Comparison of ENCODE assay signal across 8 cellular contexts in the genomic region with DNA sequence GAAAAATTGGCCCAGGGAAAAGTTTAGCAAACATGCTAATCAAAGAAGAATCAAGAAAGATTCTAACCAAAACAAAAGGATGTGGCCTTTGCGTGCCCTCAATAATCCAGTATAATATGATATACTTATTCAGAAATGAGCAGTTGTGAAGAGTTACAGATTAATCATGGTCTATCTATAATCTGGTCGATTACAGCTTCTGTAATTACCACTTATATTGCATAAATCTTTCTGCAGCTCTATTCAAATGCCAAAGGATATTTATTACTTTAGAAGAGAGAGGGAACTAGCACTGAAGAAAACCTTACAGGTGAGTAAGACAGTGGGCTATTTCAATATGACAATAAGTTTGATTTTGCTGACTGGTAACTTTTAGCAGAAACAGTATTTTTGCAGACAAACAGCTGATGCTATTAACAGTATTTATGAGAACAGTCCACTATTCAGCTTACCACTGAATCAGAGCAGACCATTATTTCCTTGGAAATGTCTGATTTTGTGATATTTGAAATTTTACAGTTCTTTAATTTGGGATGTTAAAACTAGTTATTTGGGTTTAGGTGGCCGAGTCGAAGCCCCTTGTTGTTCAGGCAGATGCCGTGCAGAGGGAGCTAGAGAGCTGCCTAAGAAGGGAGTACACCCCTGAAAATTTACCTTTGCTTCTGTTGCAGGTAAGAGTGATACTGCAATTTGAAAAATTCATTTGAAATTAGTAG.
DNase-seq lines count a peak whose midpoint lies in the region; ATAC-seq and TF ChIP-seq lines count a peak whose summit lies in the region.

No MANE protein-coding gene starts in this region.

- no peaks in the 10 kb centered on the region for H3K79me2 ChIP-seq in smooth muscle cell (ENCODE audit: low read depth)

- no peak overlapping the region for H3K27ac ChIP-seq in smooth muscle cell (ENCODE audit: low read depth)

- WGBS in smooth muscle cell (ENCODE audit: low lambda C conversion rate) = 42% methylated on average over 5 of the region's 5 CpGs

- H3K9me3 ChIP-seq in adipocyte (ENCODE audit: control insufficient read depth, low read length) = peaks cover 7% of the 10 kb centered on the region
- no peaks in the 10 kb centered on the region for H3K9me3 ChIP-seq in smooth muscle cell (replicated peaks; ENCODE audit: low read depth)

- peak; percentile 85 for TF ChIP-seq CTCF in smooth muscle cell (IDR thresholded peaks at IDR 0.05; ENCODE audit: borderline replicate concordance, insufficient read depth, poor library complexity, severe bottlenecking)

- H3K36me3 ChIP-seq in adipocyte (ENCODE audit: control insufficient read depth, insufficient read depth, low read length, severe bottlenecking) (no peaks in the 10 kb centered on the region), smooth muscle cell (ENCODE audit: low read depth) (no peaks in the 10 kb centered on the region)

- no peak overlapping the region for H3K4me2 ChIP-seq in smooth muscle cell

- H3K4me3 ChIP-seq in adipocyte (ENCODE audit: low read length) (no peak overlapping the region), smooth muscle cell (no peak overlapping the region)

- no peaks in the 10 kb centered on the region for H4K20me1 ChIP-seq in smooth muscle cell (ENCODE audit: low read depth)

- no peak for ATAC-seq in HG03108 (IDR thresholded peaks at IDR 0.05; ENCODE audit: unreplicated experiment)
- ATAC-seq in HG03139 (IDR thresholded peaks at IDR 0.05; ENCODE audit: unreplicated experiment) = no peak

- H3K27me3 ChIP-seq in adipocyte (replicated peaks; ENCODE audit: control insufficient read depth, insufficient read depth, low read length) (no peaks in the 10 kb centered on the region), smooth muscle cell (ENCODE audit: low read depth) (peaks cover 44% of the 10 kb centered on the region)

- DNase-seq in EL = peak; percentile 21
- DNase-seq in Kasumi-1 (lab: John Stamatoyannopoulos, UW) = peak; percentile 64 to 65
- peak; percentile 34 for DNase-seq in SW480 (ENCODE audit: low spot score)
- peak; percentile 70 for DNase-seq in adipocyte (ENCODE audit: low read depth)
- DNase-seq in hippocampal formation (lab: John Stamatoyannopoulos, UW) = peak; percentile 28 to 38
- no peak for DNase-seq in smooth muscle cell (lab: John Stamatoyannopoulos, UW; ENCODE audit: unreplicated experiment)

- peaks cover 6% of the 10 kb centered on the region for H3K4me1 ChIP-seq in adipocyte (ENCODE audit: control insufficient read depth, insufficient read depth, low read length)
- no peaks in the 10 kb centered on the region for H3K4me1 ChIP-seq in smooth muscle cell (ENCODE audit: low read depth)

- H2AFZ ChIP-seq in smooth muscle cell (ENCODE audit: low read depth) = no peak overlapping the region

- H3F3A ChIP-seq in smooth muscle cell (ENCODE audit: low read depth) = no peaks in the 10 kb centered on the region

- no peak overlapping the region for H3K9ac ChIP-seq in adipocyte (ENCODE audit: low read length)
- H3K9ac ChIP-seq in smooth muscle cell (ENCODE audit: low read depth) = no peak overlapping the region
